Comparison of ENCODE assay signal across 16 cellular contexts in genomic region chr18:48727685-48728084, GRCh38.
A peak's percentile ranks its signal among the peaks of the same experiment; 100 is the strongest.
DNase-seq lines count a peak whose midpoint lies in the region; TF ChIP-seq lines count a peak whose summit lies in the region.
"Had no signal": no experiment of that assay in that cellular context is flagged by ENCODE, and none has a peak within 500 bp of the region (broad histone marks: within the 10 kb centered on the region; RNA-seq: fewer than 3 reads in every experiment).

No MANE protein-coding gene starts in this region.

- peak; percentile 44 for DNase-seq in EH (ENCODE audit: low read depth)
- DNase-seq in SK-N-SH = no peak
- DNase-seq in fibroblast of villous mesenchyme (ENCODE audit: low read depth) = peak; percentile 85
- no peak for DNase-seq in cerebellum (ENCODE audit: low spot score)
- DNase-seq in DMS153 (lab: John Stamatoyannopoulos, UW) = no peak
- no peak for DNase-seq in spleen
- no peak for DNase-seq in superior temporal gyrus (ENCODE audit: extremely low spot score)
- DNase-seq: activated CD4-positive, alpha-beta T cell treated with anti-CD3 and anti-CD28 coated beads for 48 hours; activated T-cell treated with anti-CD3 and anti-CD28 coated beads, Interleukin-2, amount 50 U/mL, for 4 hours; BE2C; NCI-H1105 treated with DMSO at 0.1 percent for 48 hours; NCI-H524; T-helper 17 cell had no signal

- H3K4me1 ChIP-seq in SK-N-SH (ENCODE audit: control insufficient read depth in 1 of 2, insufficient read depth in 2 of 2, low read depth in 1 of 2, low read length in 1 of 2) (peaks cover 4 to 17% of the 10 kb centered on the region in 2 experiments; a peak in 1 of 4 replicates), rectal smooth muscle tissue (ENCODE audit: control insufficient read depth, insufficient read depth, low read length) (peaks cover 16% of the 10 kb centered on the region), spleen (no peaks in the 10 kb centered on the region)
- H3K4me1 ChIP-seq: BE2C had no signal

- POLR2A ChIA-PET in SK-N-SH (lab: Yijun Ruan, JAX) = no interaction called here

- WGBS in SK-N-SH (ENCODE audit: low lambda C conversion rate) = 78% methylated on average over 2 of the region's 2 CpGs
- WGBS in spleen, 5 donors = 89 to 96% (median 90%) methylated on average over 2 of the region's 2 CpGs

- TF ChIP-seq CTCF in SK-N-SH (IDR thresholded peaks at IDR 0.05) (no peak), fibroblast of villous mesenchyme (IDR thresholded peaks at IDR 0.05; ENCODE audit: insufficient read depth, low read depth, low read length) (no peak), spleen (IDR thresholded peaks at IDR 0.05 in 8 of 11, conservative IDR thresholded peaks at IDR 0.05 in 3 of 11) (no peak)

- no peaks in the 10 kb centered on the region for H3K27me3 ChIP-seq in SK-N-SH (ENCODE audit: insufficient read depth)
- H3K27me3 ChIP-seq in rectal smooth muscle tissue (ENCODE audit: control insufficient read depth, insufficient read depth, low read length) = no peaks in the 10 kb centered on the region
- H3K27me3 ChIP-seq in spleen (replicated peaks in 1 of 7) = no peaks in the 10 kb centered on the region
- H3K27me3 ChIP-seq: BE2C, upper lobe of left lung had no signal

- H3K79me2 ChIP-seq in SK-N-SH (ENCODE audit: insufficient read depth) = peaks cover 36% of the 10 kb centered on the region

- H3K9ac ChIP-seq in SK-N-SH (no peak overlapping the region), rectal smooth muscle tissue (ENCODE audit: low read length) (no peak overlapping the region)

- H3K9me2 ChIP-seq in SK-N-SH = no peaks in the 10 kb centered on the region

- H2AFZ ChIP-seq in SK-N-SH (ENCODE audit: low read depth) = no peak overlapping the region

- no peak overlapping the region for H3K4me2 ChIP-seq in SK-N-SH

- no peaks in the 10 kb centered on the region for H4K20me1 ChIP-seq in SK-N-SH (ENCODE audit: insufficient read depth)

- TF ChIP-seq POLR2A in spleen (IDR thresholded peaks at IDR 0.05) = no peak

- 0 out of 4 replicates have a peak, but pooled peaks of 1 of the 2 experiments have one; percentile 23 for TF ChIP-seq EP300 in SK-N-SH (IDR thresholded peaks at IDR 0.05; ENCODE audit: borderline replicate concordance in 1 of 2, low read depth in 1 of 2, low read length in 1 of 2)

- H3F3A ChIP-seq in SK-N-SH (replicated peaks; ENCODE audit: insufficient read depth) = peaks cover 12% of the 10 kb centered on the region

- intact Hi-C loops in spleen (cut with DNase I; ENCODE audit: low total_unique reads) = no loop called here

- H3K4me3 ChIP-seq in SK-N-SH (ENCODE audit: low read depth in 2 of 2, low read length in 1 of 2) (no peak overlapping the region), fibroblast of villous mesenchyme (ENCODE audit: low read depth, low read length) (no peak overlapping the region), rectal smooth muscle tissue (ENCODE audit: low read length) (no peak overlapping the region), spleen (no peak overlapping the region)
- H3K4me3 ChIP-seq: coronary artery, upper lobe of left lung had no signal

- no peak for TF ChIP-seq RAD21 in SK-N-SH (IDR thresholded peaks at IDR 0.05; ENCODE audit: low read length)

- CTCF ChIA-PET in SK-N-SH (lab: Yijun Ruan, JAX) = interaction anchor here (1.1 kb wide), 1 partner anchor 16 kb away, joined by 3 read pairs; no protein-coding TSS in a partner anchor

- H3K27ac ChIP-seq in SK-N-SH (ENCODE audit: low read depth in 2 of 2, low read length in 1 of 2) (peak overlapping the region; percentile 17 to 74; a peak in 1 of 4 replicates), rectal smooth muscle tissue (ENCODE audit: low read depth, low read length) (peak overlapping the region; percentile 71), spleen (no peak overlapping the region)
- H3K27ac ChIP-seq: upper lobe of left lung had no signal

- H3K9me3 ChIP-seq in SK-N-SH (0 out of 2 replicates have a peak, but pooled peaks cover 5% of the 10 kb centered on the region), spleen (peaks cover 0 to 6% (median 0%) of the 10 kb centered on the region in 8 donors)
- H3K9me3 ChIP-seq: BE2C, upper lobe of left lung had no signal

- H3K36me3 ChIP-seq in SK-N-SH (replicated peaks in 1 of 2; ENCODE audit: control insufficient read depth in 1 of 2, insufficient read depth in 2 of 2, low read length in 1 of 2) (peaks cover 4 to 21% of the 10 kb centered on the region in 2 experiments), rectal smooth muscle tissue (ENCODE audit: control insufficient read depth, insufficient read depth, low read length) (no peaks in the 10 kb centered on the region), spleen (no peaks in the 10 kb centered on the region)
- H3K36me3 ChIP-seq: BE2C had no signal

TF ChIP-seq in SK-N-SH, 30 proteins besides CTCF, POLR2A, EP300 and RAD21:
- 0 out of 2 replicates have a peak, but pooled peaks have one; percentile 28 for TF ChIP-seq POLR2AphosphoS5 (IDR thresholded peaks at IDR 0.05; ENCODE audit: low read depth, low read length)
- no peak for TF ChIP-seq SIN3A (IDR thresholded peaks at IDR 0.05; ENCODE audit: borderline replicate concordance, low read depth, low read length)
- TF ChIP-seq TCF12 (IDR thresholded peaks at IDR 0.05) = peak; percentile 83
- TF ChIP-seq MXI1 (IDR thresholded peaks at IDR 0.05; ENCODE audit: low read depth, low read length) = no peak
- TF ChIP-seq RCOR1 (IDR thresholded peaks at IDR 0.05; ENCODE audit: low read length) = no peak
- peak; percentile 79; the same call in 1 of the 2 replicates for TF ChIP-seq MEF2A (IDR thresholded peaks at IDR 0.05; ENCODE audit: borderline replicate concordance, low read depth)
- 0 out of 2 replicates have a peak, but pooled peaks have one; percentile 11 for TF ChIP-seq NFIC (IDR thresholded peaks at IDR 0.05; ENCODE audit: borderline replicate concordance)
- TF ChIP-seq, protein P1, sequence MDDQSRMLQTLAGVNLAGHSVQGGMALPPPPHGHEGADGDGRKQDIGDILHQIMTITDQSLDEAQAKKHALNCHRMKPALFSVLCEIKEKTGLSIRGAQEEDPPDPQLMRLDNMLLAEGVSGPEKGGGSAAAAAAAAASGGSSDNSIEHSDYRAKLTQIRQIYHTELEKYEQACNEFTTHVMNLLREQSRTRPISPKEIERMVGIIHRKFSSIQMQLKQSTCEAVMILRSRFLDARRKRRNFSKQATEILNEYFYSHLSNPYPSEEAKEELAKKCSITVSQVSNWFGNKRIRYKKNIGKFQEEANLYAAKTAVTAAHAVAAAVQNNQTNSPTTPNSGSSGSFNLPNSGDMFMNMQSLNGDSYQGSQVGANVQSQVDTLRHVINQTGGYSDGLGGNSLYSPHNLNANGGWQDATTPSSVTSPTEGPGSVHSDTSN (IDR thresholded peaks at IDR 0.05) = peak; percentile 45; the same call in 1 of the 2 replicates

Comparison
In these comparisons a context has a peak if more than half of its experiments do, and no peak if none do; other contexts are left out.
1. DNase-seq: peak in EH (single experiment) and fibroblast of villous mesenchyme (single experiment); none in SK-N-SH (single experiment), cerebellum (single experiment), DMS153 (single experiment), spleen (single experiment) and superior temporal gyrus (single experiment).
2. H3K27ac ChIP-seq: peak in SK-N-SH (2 of 2) and rectal smooth muscle tissue (single experiment); none in spleen (0 of 8).